21 cellular contexts compared by ENCODE assay signal in the genomic region with DNA sequence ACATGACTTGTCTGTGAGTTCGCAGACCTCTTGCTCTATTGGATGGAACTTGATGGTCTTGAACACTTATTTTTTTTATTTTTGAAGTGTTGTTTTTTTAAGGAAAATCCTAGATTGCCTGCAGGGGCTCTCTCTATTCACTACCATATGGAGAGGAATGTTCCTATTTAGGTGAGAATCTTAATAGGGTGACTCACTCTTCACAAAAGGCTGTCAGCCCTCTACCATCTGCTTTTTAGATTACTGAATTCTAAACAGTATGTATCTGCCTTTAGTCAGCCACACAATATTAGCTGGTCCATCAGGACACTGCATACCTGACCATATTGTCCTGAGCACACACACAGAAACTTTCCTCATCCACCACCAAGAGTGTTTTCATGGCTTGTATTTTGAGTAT. TPM values are rescaled to one million over a fixed set of nuclear protein-coding genes. Genes with fewer than 3 reads are reported as not detected.
A peak's percentile ranks its signal among the peaks of the same experiment; 100 is the strongest.
DNase-seq lines count a peak whose midpoint lies in the region; ATAC-seq, FAIRE-seq and TF ChIP-seq lines count a peak whose summit lies in the region.
"Had no signal": no experiment of that assay in that cellular context is flagged by ENCODE, and none has a peak within 500 bp of the region (broad histone marks: within the 10 kb centered on the region; RNA-seq: fewer than 3 reads in every experiment).

No MANE protein-coding gene starts in this region.

- no peak overlapping the region for H2BK15ac ChIP-seq in IMR-90 (ENCODE audit: low read depth, low read length)

- H3K27me3 ChIP-seq in IMR-90 (ENCODE audit: control insufficient read depth, insufficient read depth, low read length) (no peaks in the 10 kb centered on the region), astrocyte (ENCODE audit: insufficient read depth, low read length) (no peaks in the 10 kb centered on the region)
- H3K27me3 ChIP-seq: neutrophil, thyroid gland had no signal

- TF ChIP-seq POLR2A in GM12891 (IDR thresholded peaks at IDR 0.05; ENCODE audit: low read depth, low read length) (no peak), IMR-90 (IDR thresholded peaks at IDR 0.05; ENCODE audit: low read depth, low read length) (no peak)

- ATAC-seq in IMR-90 (ENCODE audit: low read depth) (peak; percentile 48), HG02970 (IDR thresholded peaks at IDR 0.05; ENCODE audit: low FRiP score, unreplicated experiment) (no peak)
- ATAC-seq: stimulated activated memory B cell treated with anti-CD40 and anti-IgM and Interleukin-4, amounts not matched to agents 10 μg/mL and 1 μg/mL and 100 μg/mL, for 72 hours had no signal

- H3K79me2 ChIP-seq in astrocyte (ENCODE audit: insufficient read depth, low read length), result peaks cover 1% of the 10 kb centered on the region

- H3K36me3 Mint-ChIP-seq in astrocyte (ENCODE audit: low read depth, unreplicated experiment), result no peaks in the 10 kb centered on the region

- no peak for DNase-seq in GM12891 (ENCODE audit: insufficient read length, low spot score)
- DNase-seq in IMR-90, result peak; percentile 16
- peak; percentile 20 for DNase-seq in astrocyte (ENCODE audit: low read depth)
- peak; percentile 34 for DNase-seq in inferior parietal cortex (ENCODE audit: extremely low spot score)
- DNase-seq in effector CD4-positive, alpha-beta T cell, result no peak
- DNase-seq in NCI-H2196 treated with DMSO at 0.1 percent for 48 hours (lab: John Stamatoyannopoulos, UW; ENCODE audit: unreplicated experiment), result no peak
- DNase-seq: activated naive CD4-positive, alpha-beta T cell treated with anti-CD3 and anti-CD28 coated beads, Interleukin-2, amount 10 ng/mL, durations not matched to agents 7 days and 5 days; activated T-cell treated with anti-CD3 and anti-CD28 coated beads for 4 hours; aorta; Calu3; dermis blood vessel endothelial cell; left ventricle myocardium inferior; NCI-H146; SW 1271; thyroid gland had no signal

- H3K4me3 Mint-ChIP-seq in astrocyte (ENCODE audit: unreplicated experiment), result no peak overlapping the region
- H3K4me3 Mint-ChIP-seq: activated naive CD4-positive, alpha-beta T cell treated with anti-CD3 and anti-CD28 coated beads, Interleukin-2, amount 10 ng/mL, durations not matched to agents 7 days and 5 days; B cell; stimulated activated memory B cell treated with anti-CD40 and anti-IgM and Interleukin-4, amounts not matched to agents 10 μg/mL and 1 μg/mL and 100 μg/mL, for 72 hours had no signal

- no peaks in the 10 kb centered on the region for H4K20me1 ChIP-seq in IMR-90 (ENCODE audit: insufficient read depth, low read length)
- H4K20me1 ChIP-seq in astrocyte (ENCODE audit: insufficient read depth, low read length), result no peaks in the 10 kb centered on the region

- POLR2A ChIA-PET in IMR-90 (lab: Charles Lee; ENCODE audit: unreplicated experiment), result no interaction called here

- TF ChIP-seq CTCF in IMR-90 (conservative IDR thresholded peaks at IDR 0.05; ENCODE audit: low read depth, low read length) (no peak), astrocyte (IDR thresholded peaks at IDR 0.05; ENCODE audit: insufficient read depth, low read depth, low read length) (no peak)

- H3K27me3 Mint-ChIP-seq in astrocyte (ENCODE audit: low read depth, unreplicated experiment), result no peaks in the 10 kb centered on the region
- H3K27me3 Mint-ChIP-seq: activated naive CD4-positive, alpha-beta T cell treated with anti-CD3 and anti-CD28 coated beads, Interleukin-2, amount 10 ng/mL, durations not matched to agents 7 days and 5 days; B cell; stimulated activated memory B cell treated with anti-CD40 and anti-IgM and Interleukin-4, amounts not matched to agents 10 μg/mL and 1 μg/mL and 100 μg/mL, for 72 hours had no signal

- H3K9me1 ChIP-seq in IMR-90 (ENCODE audit: insufficient read depth, low read length), result peaks cover 3% of the 10 kb centered on the region; the same call in 1 of the 2 replicates

- H3K27ac Mint-ChIP-seq in astrocyte (ENCODE audit: unreplicated experiment), result no peak overlapping the region
- H3K27ac Mint-ChIP-seq: activated naive CD4-positive, alpha-beta T cell treated with anti-CD3 and anti-CD28 coated beads, Interleukin-2, amount 10 ng/mL, durations not matched to agents 7 days and 5 days; B cell; stimulated activated memory B cell treated with anti-CD40 and anti-IgM and Interleukin-4, amounts not matched to agents 10 μg/mL and 1 μg/mL and 100 μg/mL, for 72 hours had no signal

- no peak overlapping the region for H3K4ac ChIP-seq in IMR-90 (ENCODE audit: low read depth, low read length)

- dilution Hi-C loops in IMR-90 (cut with HindIII; ENCODE audit: low sequenced_read_pairs, unreplicated experiment), result no loop called here

- H2AK5ac ChIP-seq in IMR-90 (ENCODE audit: low read depth, low read length), result no peak overlapping the region

- H3K4me3 ChIP-seq in IMR-90 (ENCODE audit: insufficient read depth, low read depth, low read length) (no peak overlapping the region), astrocyte (ENCODE audit: insufficient read depth, low read depth, low read length) (no peak overlapping the region)
- H3K4me3 ChIP-seq: left ventricle myocardium inferior, thyroid gland had no signal

- H2AFZ ChIP-seq in IMR-90 (replicated peaks; ENCODE audit: low read length, poor library complexity) (no peak overlapping the region), astrocyte (ENCODE audit: low read depth, low read length) (no peak overlapping the region)

- no TSS peak for BruUV-seq in IMR-90 (replicated peaks; lab: Mats Ljungman, UMichigan)

- no peak overlapping the region for H3K18ac ChIP-seq in IMR-90 (ENCODE audit: low read depth, low read length)

- H4K5ac ChIP-seq in IMR-90 (ENCODE audit: low read depth, low read length), result no peak overlapping the region

- no peak overlapping the region for H3K14ac ChIP-seq in IMR-90 (replicated peaks; ENCODE audit: low read depth, low read length)

- H3K36me3 ChIP-seq in IMR-90 (ENCODE audit: control insufficient read depth, insufficient read depth, low read length) (no peaks in the 10 kb centered on the region), astrocyte (ENCODE audit: insufficient read depth, low read length) (no peaks in the 10 kb centered on the region)
- H3K36me3 ChIP-seq: left ventricle myocardium inferior, neutrophil, thyroid gland had no signal

- FAIRE-seq in GM12891 (lab: Jason Lieb, UNC) (peak; percentile 23), astrocyte (lab: Jason Lieb, UNC) (no peak)
- FAIRE-seq: GM12892, TTC549 had no signal

- no peaks in the 10 kb centered on the region for H3K9me3 ChIP-seq in IMR-90 (ENCODE audit: control insufficient read depth, insufficient read depth, low read length)
- no peaks in the 10 kb centered on the region for H3K9me3 ChIP-seq in astrocyte (ENCODE audit: insufficient read depth, low read depth, low read length)
- H3K9me3 ChIP-seq: left ventricle myocardium inferior, neutrophil, thyroid gland had no signal

- CTCF ChIA-PET in IMR-90 (lab: Yijun Ruan, JAX), result interaction anchor here (0.8 kb wide), 1 partner anchor 26 kb away, joined by 3 read pairs; no protein-coding TSS in a partner anchor

- H3K23ac ChIP-seq in IMR-90 (ENCODE audit: low read depth, low read length), result no peak overlapping the region

- peaks cover 2% of the 10 kb centered on the region for H3K9me3 Mint-ChIP-seq in astrocyte (ENCODE audit: unreplicated experiment)
- H3K9me3 Mint-ChIP-seq: stimulated activated memory B cell treated with anti-CD40 and anti-IgM and Interleukin-4, amounts not matched to agents 10 μg/mL and 1 μg/mL and 100 μg/mL, for 72 hours had no signal

- H4K91ac ChIP-seq in IMR-90 (ENCODE audit: insufficient read depth, low read depth, low read length), result no peak overlapping the region

- H2BK20ac ChIP-seq in IMR-90 (ENCODE audit: low read depth, low read length), result no peak overlapping the region

- H3K4me1 ChIP-seq in IMR-90 (ENCODE audit: control insufficient read depth, insufficient read depth, low read length), result no peaks in the 10 kb centered on the region
- no peaks in the 10 kb centered on the region for H3K4me1 ChIP-seq in astrocyte (ENCODE audit: insufficient read depth, low read length)

- H2BK120ac ChIP-seq in IMR-90 (ENCODE audit: low read depth, low read length), result no peak overlapping the region

- H2AK9ac ChIP-seq in IMR-90 (replicated peaks; ENCODE audit: low read depth, low read length, poor library complexity), result no peak overlapping the region

- no CpG with 5 or more reads among the region's 1 CpG for WGBS in IMR-90 (ENCODE audit: extremely low coverage in 2 of 2, insufficient read length in 1 of 2), 2 experiments

- H3K4me2 ChIP-seq in IMR-90 (ENCODE audit: low read depth, low read length) (no peak overlapping the region), astrocyte (ENCODE audit: low read length) (no peak overlapping the region)

- no peak overlapping the region for H4K8ac ChIP-seq in IMR-90 (ENCODE audit: low read depth in 2 of 2, low read length in 2 of 2)

- H3K4me1 Mint-ChIP-seq in astrocyte (ENCODE audit: low read depth, unreplicated experiment), result peaks cover 1% of the 10 kb centered on the region

- H3K27ac ChIP-seq in IMR-90 (ENCODE audit: insufficient read depth, low read length) (no peak overlapping the region), astrocyte (ENCODE audit: low read depth, low read length) (no peak overlapping the region)
- H3K27ac ChIP-seq: left ventricle myocardium inferior, neutrophil, thyroid gland had no signal

- H2BK5ac ChIP-seq in IMR-90 (ENCODE audit: low read depth, low read length, poor library complexity, severe bottlenecking), result no peak overlapping the region

- peaks cover 5 to 8% of the 10 kb centered on the region in 2 experiments for H3K79me1 ChIP-seq in IMR-90 (ENCODE audit: low read depth in 1 of 2, low read length in 2 of 2)

- in situ Hi-C loops in IMR-90 (cut with MboI; ENCODE audit: low sequenced_read_pairs), result no loop called here

- H3K56ac ChIP-seq in IMR-90 (ENCODE audit: extremely low read depth, insufficient read depth, low read length), result no peak overlapping the region

- H3K9ac ChIP-seq in IMR-90 (ENCODE audit: low read depth, low read length) (no peak overlapping the region), astrocyte (ENCODE audit: low read length) (no peak overlapping the region)

- intact Hi-C loops in IMR-90 (cut with micrococcal nuclease), result no loop called here

- no peak for TF ChIP-seq RAD21 in IMR-90 (IDR thresholded peaks at IDR 0.05; ENCODE audit: low read length)

TF ChIP-seq in GM12891, 5 proteins besides CTCF, POLR2A, EP300 and RAD21 (continues in another document):
- TF ChIP-seq SPI1 (IDR thresholded peaks at IDR 0.05; ENCODE audit: low read depth, low read length), result no peak

TF ChIP-seq in IMR-90, 13 proteins besides CTCF, POLR2A, EP300 and RAD21 (continues in another document):
- no peak for TF ChIP-seq MAZ (IDR thresholded peaks at IDR 0.05; ENCODE audit: borderline replicate concordance, low read depth, low read length)

RNA-seq across cellular contexts. Expression of gene BTBD9, which starts 6.4 kb away (rescaled TPM):
- polyA plus RNA-seq in GM12891 (2012; ENCODE audit: low read depth, missing spikeins), result 2.4 TPM
- total RNA-seq in IMR-90 (2012; rRNA removed) (13.9 and 22.0 TPM in 2 replicates), astrocyte (10.3 and 12.7 TPM in 2 replicates)
- 4.0 and 4.1 TPM in 2 replicates for polyA plus RNA-seq in IMR-90 (2012; rRNA removed)
- 2.3 and 2.7 TPM in 2 replicates for polyA plus RNA-seq in IMR-90 (2012; cell fraction: cytosol; rRNA removed)
- 2.9 and 5.0 TPM in 2 replicates for polyA plus RNA-seq in IMR-90 (2012; cell fraction: nucleus; rRNA removed; ENCODE audit: low replicate concordance)

RNA-seq across cellular contexts. Expression of gene GLO1, which starts 56.8 kb away (rescaled TPM):
- polyA plus RNA-seq in GM12891 (2012; ENCODE audit: low read depth, missing spikeins), result 108 TPM
- 111 and 177 TPM in 2 replicates for total RNA-seq in IMR-90 (2012; rRNA removed)
- 53.3 and 65.1 TPM in 2 replicates for polyA plus RNA-seq in IMR-90 (2012; rRNA removed)
- polyA plus RNA-seq in IMR-90 (2012; cell fraction: cytosol; rRNA removed), result 15.8 and 31.6 TPM in 2 replicates
- polyA plus RNA-seq in IMR-90 (2012; cell fraction: nucleus; rRNA removed; ENCODE audit: low replicate concordance), result 3.7 and 17.5 TPM in 2 replicates
- total RNA-seq in astrocyte, result 154 and 172 TPM in 2 replicates

Comparison
In these comparisons a context has a peak if more than half of its experiments do, and no peak if none do; other contexts are left out.
1. DNase-seq: peak in IMR-90 (single experiment), astrocyte (single experiment) and inferior parietal cortex (single experiment); none in GM12891 (single experiment), effector CD4-positive, alpha-beta T cell (single experiment) and NCI-H2196 treated with DMSO at 0.1 percent for 48 hours (single experiment).